ENCODE assay signal across 10 cellular contexts in genomic region chr12:47725893-47726292, GRCh38. TPM values are rescaled to one million over a fixed set of nuclear protein-coding genes. Genes with fewer than 3 reads are reported as not detected.
A peak's percentile ranks its signal among the peaks of the same experiment; 100 is the strongest.
DNase-seq lines count a peak whose midpoint lies in the region; ATAC-seq and FAIRE-seq lines count a peak whose summit lies in the region.
"Had no signal": no experiment of that assay in that cellular context is flagged by ENCODE, and none has a peak within 500 bp of the region (broad histone marks: within the 10 kb centered on the region; RNA-seq: fewer than 3 reads in every experiment).

No MANE protein-coding gene starts in this region.

- no peaks in the 10 kb centered on the region for H4K20me1 ChIP-seq in Karpas-422 (ENCODE audit: insufficient read depth, low read depth, low read length)

- H3K9me3 ChIP-seq in Karpas-422 (ENCODE audit: low read length), result no peaks in the 10 kb centered on the region

- H3K9me2 ChIP-seq in Karpas-422 (replicated peaks; ENCODE audit: insufficient read depth, low read length), result no peaks in the 10 kb centered on the region

- H3K4me1 ChIP-seq in Karpas-422 (ENCODE audit: low read length), result peaks cover 81% of the 10 kb centered on the region

- H3K79me2 ChIP-seq in Karpas-422 (ENCODE audit: low read length), result no peaks in the 10 kb centered on the region

- peak; percentile 73 for ATAC-seq in GM18499 (IDR thresholded peaks at IDR 0.05; ENCODE audit: insufficient read depth, unreplicated experiment)
- ATAC-seq in GM21723 (IDR thresholded peaks at IDR 0.05; ENCODE audit: unreplicated experiment), result peak; percentile 89

- peak overlapping the region; percentile 69 for H3K9ac ChIP-seq in Karpas-422 (ENCODE audit: low read length)

- H3K4me3 ChIP-seq in Karpas-422 (ENCODE audit: low read length), result peak overlapping the region; percentile 57

- H3K36me3 ChIP-seq in Karpas-422 (ENCODE audit: insufficient read depth, low read length), result no peaks in the 10 kb centered on the region

- H3K27ac ChIP-seq in Karpas-422 (ENCODE audit: low read length), result peak overlapping the region; percentile 97

- no peak overlapping the region for H2AFZ ChIP-seq in Karpas-422 (ENCODE audit: low read length)

- no peak for FAIRE-seq in HTR-8/SVneo (lab: Jason Lieb, UNC)
- FAIRE-seq: H1, islet of Langerhans had no signal

- H3K27me3 ChIP-seq in Karpas-422 (ENCODE audit: low read length), result no peaks in the 10 kb centered on the region

- peak overlapping the region; percentile 74 for H3K4me2 ChIP-seq in Karpas-422 (ENCODE audit: low read depth, low read length, poor library complexity, severe bottlenecking)

- DNase-seq in Karpas-422 (peak; percentile 97), germinal center (ENCODE audit: low spot score) (peak; percentile 77), HTR-8/SVneo (ENCODE audit: insufficient read length, low spot score) (no peak), hypothalamus (lab: John Stamatoyannopoulos, UW) (no peak)
- DNase-seq in stimulated activated CD8-positive, alpha-beta memory T cell treated with anti-CD3 and anti-CD28 coated beads, Interleukin-4, amount 100 ng/mL, for 48 hours, result no peak
- no peak for DNase-seq in stimulated activated CD4-positive, alpha-beta T cell treated with anti-CD3 and anti-CD28 coated beads, Interleukin-4, amount 100 ng/mL, for 4 hours

RNA-seq across cellular contexts. Expression of gene ENDOU, which starts 0.6 kb away (rescaled TPM):
- total RNA-seq in Karpas-422 (2014; rRNA removed; shearing (Covaris generic); ENCODE audit: low replicate concordance), result 1.2 and 10.7 TPM in 2 replicates
- total RNA-seq: H1 had no signal

RNA-seq across cellular contexts. Expression of gene RPAP3, which starts 20.1 kb away (rescaled TPM):
- 38.2 and 47.2 TPM in 2 replicates for total RNA-seq in Karpas-422 (2014; rRNA removed; shearing (Covaris generic); ENCODE audit: low replicate concordance)

RNA-seq across cellular contexts. Expression of gene RAPGEF3, which starts 32.8 kb away (rescaled TPM):
- total RNA-seq in Karpas-422 (2014; rRNA removed; shearing (Covaris generic); ENCODE audit: low replicate concordance), result 4.4 and 11.9 TPM in 2 replicates

RNA-seq across cellular contexts. Expression of gene SLC48A1, which starts 47.1 kb away (rescaled TPM):
- 21.5 and 21.9 TPM in 2 replicates for total RNA-seq in Karpas-422 (2014; rRNA removed; shearing (Covaris generic); ENCODE audit: low replicate concordance)

Comparison
In these comparisons a context has a peak if more than half of its experiments do, and no peak if none do; other contexts are left out.
1. DNase-seq: peak in Karpas-422 (single experiment) and germinal center (single experiment); none in stimulated activated CD8-positive, alpha-beta memory T cell treated with anti-CD3 and anti-CD28 coated beads, Interleukin-4, amount 100 ng/mL, for 48 hours (single experiment), HTR-8/SVneo (single experiment), stimulated activated CD4-positive, alpha-beta T cell treated with anti-CD3 and anti-CD28 coated beads, Interleukin-4, amount 100 ng/mL, for 4 hours (0 of 2) and hypothalamus (0 of 51).